7 cellular contexts compared by ENCODE assay signal in genomic region chr1:192559115-192560006, GRCh38.
DNase-seq lines count a peak whose midpoint lies in the region; ATAC-seq and TF ChIP-seq lines count a peak whose summit lies in the region.

No MANE protein-coding gene starts in this region.

- H3K4me3 Mint-ChIP-seq in T-helper 2 cell treated with Interferon-gamma antibody and Interleukin-4, amounts not matched to agents 5 μg/mL and 100 μg/mL, for 36 hours, result no peak overlapping the region

- H3K9me3 Mint-ChIP-seq in T-helper 2 cell treated with Interferon-gamma antibody and Interleukin-4, amounts not matched to agents 5 μg/mL and 100 μg/mL, for 36 hours, result peaks cover 4% of the 10 kb centered on the region

- no peaks in the 10 kb centered on the region for H3K27me3 ChIP-seq in effector memory CD4-positive, alpha-beta T cell (replicated peaks; ENCODE audit: control insufficient read depth, insufficient read depth, low read length, poor library complexity, severe bottlenecking)

- H3K36me3 Mint-ChIP-seq in T-helper 2 cell treated with Interferon-gamma antibody and Interleukin-4, amounts not matched to agents 5 μg/mL and 100 μg/mL, for 36 hours (ENCODE audit: low read depth), result no peaks in the 10 kb centered on the region

- H3K27me3 Mint-ChIP-seq in T-helper 2 cell treated with Interferon-gamma antibody and Interleukin-4, amounts not matched to agents 5 μg/mL and 100 μg/mL, for 36 hours (ENCODE audit: low read depth), result peaks cover 3% of the 10 kb centered on the region

- H3K36me3 ChIP-seq in effector memory CD4-positive, alpha-beta T cell (ENCODE audit: control insufficient read depth, insufficient read depth, low read length), result no peaks in the 10 kb centered on the region

- DNase-seq in T-helper 2 cell treated with Interferon-gamma antibody and Interleukin-4, amounts not matched to agents 5 μg/mL and 100 μg/mL, for 36 hours (ENCODE audit: low spot score), result no peak
- peak; percentile 73 for DNase-seq in kidney tubule cell (ENCODE audit: low spot score)
- DNase-seq in effector memory CD4-positive, alpha-beta T cell, result no peak
- DNase-seq in erythroblast (lab: John Stamatoyannopoulos, UW), result no peak
- no peak for DNase-seq in NK-92 treated with Interleukin-12 subunit alpha and Interleukin-12 subunit beta, amount 100 ng/mL, for 24 hours (lab: John Stamatoyannopoulos, UW)

- peaks cover 7% of the 10 kb centered on the region for H3K4me1 ChIP-seq in effector memory CD4-positive, alpha-beta T cell (ENCODE audit: control insufficient read depth, insufficient read depth, low read length, poor library complexity, severe bottlenecking)

- no peak for TF ChIP-seq POLR2A in erythroblast (IDR thresholded peaks at IDR 0.05; ENCODE audit: low read length)

- H3K27ac ChIP-seq in effector memory CD4-positive, alpha-beta T cell (ENCODE audit: insufficient read depth, low read length, poor library complexity, severe bottlenecking), result no peak overlapping the region

- H3K4me1 Mint-ChIP-seq in T-helper 2 cell treated with Interferon-gamma antibody and Interleukin-4, amounts not matched to agents 5 μg/mL and 100 μg/mL, for 36 hours (ENCODE audit: low read depth), result peaks cover 24% of the 10 kb centered on the region

- H3K27ac Mint-ChIP-seq in T-helper 2 cell treated with Interferon-gamma antibody and Interleukin-4, amounts not matched to agents 5 μg/mL and 100 μg/mL, for 36 hours, result peak overlapping the region; percentile 20

- ATAC-seq in GM18907 (IDR thresholded peaks at IDR 0.05; ENCODE audit: unreplicated experiment), result peak; percentile 65
- peak; percentile 51 for ATAC-seq in HG02938 (IDR thresholded peaks at IDR 0.05; ENCODE audit: unreplicated experiment)

- H3K4me3 ChIP-seq in effector memory CD4-positive, alpha-beta T cell (ENCODE audit: insufficient read depth, low read depth, low read length, poor library complexity, severe bottlenecking), result no peak overlapping the region

- no peaks in the 10 kb centered on the region for H3K9me3 ChIP-seq in effector memory CD4-positive, alpha-beta T cell (ENCODE audit: control insufficient read depth, low read length)
